In the genomic region with DNA sequence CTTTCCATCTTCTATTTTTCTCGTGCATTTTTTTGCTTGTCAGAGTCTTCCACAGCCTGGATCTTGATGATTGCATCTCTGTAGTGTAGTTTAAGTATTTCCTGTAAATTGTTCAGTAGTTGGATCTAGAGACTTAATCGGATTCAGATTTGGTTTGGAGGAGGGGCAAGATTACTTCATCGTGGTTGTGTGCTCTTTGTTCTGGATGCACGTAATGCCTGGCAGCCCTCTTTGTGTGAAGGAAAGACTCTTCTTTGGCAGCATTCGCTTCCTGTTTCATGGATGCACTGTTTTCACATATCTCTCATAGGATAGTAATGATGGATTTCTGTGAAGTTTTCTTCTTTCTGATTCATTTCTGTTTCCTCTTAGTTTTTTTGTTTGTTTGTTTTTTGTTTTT, we compare ENCODE assay signal across 1 cellular context.
TF ChIP-seq lines count a peak whose summit lies in the region.

No MANE protein-coding gene starts in this region.

TF ChIP-seq in endothelial cell of umbilical vein, 7 proteins besides CTCF, POLR2A, EP300 and RAD21:
- TF ChIP-seq GATA2 (IDR thresholded peaks at IDR 0.05; ENCODE audit: insufficient read depth, insufficient read length, low read depth, low read length) (no peak), POLR2AphosphoS5 (IDR thresholded peaks at IDR 0.05; ENCODE audit: insufficient read depth, low read depth, low read length) (no peak), MYC (IDR thresholded peaks at IDR 0.05; ENCODE audit: low read depth, low read length) (no peak), FOS (IDR thresholded peaks at IDR 0.05; ENCODE audit: borderline replicate concordance, insufficient read depth, low read length) (no peak), JUN (IDR thresholded peaks at IDR 0.05; ENCODE audit: borderline replicate concordance, insufficient read depth, insufficient read length, low read depth) (no peak), EZH2 (IDR thresholded peaks at IDR 0.05; ENCODE audit: borderline replicate concordance, low read depth, low read length, severe bottlenecking) (no peak)
- TF ChIP-seq, protein P1, sequence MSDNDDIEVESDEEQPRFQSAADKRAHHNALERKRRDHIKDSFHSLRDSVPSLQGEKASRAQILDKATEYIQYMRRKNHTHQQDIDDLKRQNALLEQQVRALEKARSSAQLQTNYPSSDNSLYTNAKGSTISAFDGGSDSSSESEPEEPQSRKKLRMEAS (IDR thresholded peaks at IDR 0.05; ENCODE audit: insufficient read depth, insufficient read length), result no peak
